In the genomic region with DNA sequence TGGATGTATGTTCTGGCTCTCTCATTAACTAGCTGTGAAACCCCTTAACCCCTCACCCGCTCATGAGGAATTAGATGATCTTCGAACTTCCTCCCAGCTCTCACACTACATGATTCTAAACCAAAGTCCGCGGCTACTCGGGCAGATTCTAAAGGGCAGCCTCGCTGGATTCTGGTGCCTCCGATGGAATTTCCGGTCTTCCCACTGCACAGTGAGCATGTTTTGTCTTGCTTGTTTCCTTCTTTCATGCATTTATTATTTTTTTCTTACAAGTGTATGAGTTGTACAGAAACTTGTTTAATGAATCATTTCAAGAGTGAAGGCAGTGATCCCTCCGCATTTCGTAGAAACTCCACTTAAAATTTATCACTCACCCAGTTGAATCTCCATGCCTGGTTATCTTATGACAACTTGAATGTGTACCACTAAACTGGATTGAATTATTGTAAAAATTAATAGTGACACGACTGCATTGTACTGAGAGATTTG, we compare ENCODE assay signal across 13 cellular contexts. TPM values are rescaled to one million over a fixed set of nuclear protein-coding genes. Genes with fewer than 3 reads are reported as not detected.
DNase-seq lines count a peak whose midpoint lies in the region; ATAC-seq lines count a peak whose summit lies in the region.
"Had no signal": no experiment of that assay in that cellular context is flagged by ENCODE, and none has a peak within 500 bp of the region (broad histone marks: within the 10 kb centered on the region; RNA-seq: fewer than 3 reads in every experiment).

No MANE protein-coding gene starts in this region.

- no peaks in the 10 kb centered on the region for H3K9me3 Mint-ChIP-seq in T-helper 1 cell treated with Interleukin-12 subunit alpha and Interleukin-12 subunit beta and Interleukin-4 antibody, amounts not matched to agents 30 μg/mL and 1 μg/mL, for 36 hours

- peaks cover 28% of the 10 kb centered on the region for H3K4me1 Mint-ChIP-seq in T-helper 1 cell treated with Interleukin-12 subunit alpha and Interleukin-12 subunit beta and Interleukin-4 antibody, amounts not matched to agents 30 μg/mL and 1 μg/mL, for 36 hours (ENCODE audit: low read depth)

- H3K4me3 Mint-ChIP-seq in T-helper 1 cell treated with Interleukin-12 subunit alpha and Interleukin-12 subunit beta and Interleukin-4 antibody, amounts not matched to agents 30 μg/mL and 1 μg/mL, for 36 hours = peak overlapping the region; percentile 5

- H3K27me3 Mint-ChIP-seq in T-helper 1 cell treated with Interleukin-12 subunit alpha and Interleukin-12 subunit beta and Interleukin-4 antibody, amounts not matched to agents 30 μg/mL and 1 μg/mL, for 36 hours (ENCODE audit: low read depth) = no peaks in the 10 kb centered on the region

- peak; percentile 27 to 39 for ATAC-seq in activated CD4-positive, CD25-positive, alpha-beta regulatory T cell treated with anti-CD3 and anti-CD28 coated beads, Interleukin-2, amount 50 U/mL, for 24 hours
- ATAC-seq in esophagus mucosa = peak; percentile 83
- ATAC-seq in HG02588 (IDR thresholded peaks at IDR 0.05; ENCODE audit: unreplicated experiment) = no peak
- ATAC-seq: gastrocnemius medialis had no signal

- peak overlapping the region; percentile 29 for H3K27ac Mint-ChIP-seq in T-helper 1 cell treated with Interleukin-12 subunit alpha and Interleukin-12 subunit beta and Interleukin-4 antibody, amounts not matched to agents 30 μg/mL and 1 μg/mL, for 36 hours

- H3K36me3 Mint-ChIP-seq in T-helper 1 cell treated with Interleukin-12 subunit alpha and Interleukin-12 subunit beta and Interleukin-4 antibody, amounts not matched to agents 30 μg/mL and 1 μg/mL, for 36 hours (ENCODE audit: low read depth) = peaks cover 2% of the 10 kb centered on the region

- DNase-seq in activated CD4-positive, CD25-positive, alpha-beta regulatory T cell treated with anti-CD3 and anti-CD28 coated beads, Interleukin-2, amount 50 U/mL, for 72 hours = no peak
- DNase-seq in smooth muscle cell of the brain vasculature (ENCODE audit: low read depth, low spot score) (peak; percentile 12), HUDEP-2 (lab: John Stamatoyannopoulos, UW; ENCODE audit: unreplicated experiment in 76 of 76) (no peak)
- DNase-seq in stimulated activated CD4-positive, alpha-beta T cell treated with anti-CD3 and anti-CD28 coated beads, Interleukin-4, amount 100 ng/mL, for 4 hours = no peak
- DNase-seq: DMS 273 treated with DMSO at 0.1 percent for 48 hours; gastrocnemius medialis; NCI-H446; pancreas; stimulated activated CD4-positive, alpha-beta T cell treated with anti-CD3 and anti-CD28 coated beads, Interleukin-2, amount 100 ng/mL, for 48 hours had no signal

RNA-seq across cellular contexts. Expression of gene HCAR3, which starts 4.5 kb away (rescaled TPM):
- total RNA-seq in esophagus mucosa = 9.6 TPM
- total RNA-seq: gastrocnemius medialis had no signal

RNA-seq across cellular contexts. Expression of gene HCAR1, which starts 9.5 kb away (rescaled TPM):
- 0.08 TPM for total RNA-seq in esophagus mucosa

RNA-seq across cellular contexts. Expression of gene HCAR2, which starts 17.9 kb away (rescaled TPM):
- total RNA-seq in esophagus mucosa = 29.7 TPM

RNA-seq across cellular contexts. Expression of gene DENR, which starts 31.5 kb away (rescaled TPM):
- 39.0 TPM for total RNA-seq in esophagus mucosa

RNA-seq across cellular contexts. Expression of gene CCDC62, which starts 53.3 kb away (rescaled TPM):
- total RNA-seq in esophagus mucosa = 0.24 TPM
